In the genomic region with DNA sequence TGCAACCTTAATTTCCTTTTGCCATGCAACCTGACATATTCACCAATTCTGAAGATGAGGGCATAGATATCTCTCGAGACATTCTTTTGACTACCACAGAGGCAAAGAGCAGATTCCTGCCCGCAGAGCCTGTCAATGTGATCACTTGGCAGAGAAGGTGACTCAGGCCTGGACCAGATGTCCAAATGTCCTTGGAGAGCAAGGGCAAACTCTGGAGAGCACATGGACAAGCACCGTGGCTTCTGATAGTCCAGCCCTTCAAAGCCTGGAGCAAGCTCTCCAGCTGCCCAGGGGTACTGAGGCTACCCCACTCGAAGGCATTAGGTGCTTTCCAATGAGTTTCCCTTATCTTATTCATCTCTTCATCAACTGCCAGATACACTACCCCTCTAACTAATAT, we compare ENCODE assay signal across 24 cellular contexts.
"Had no signal": no experiment of that assay in that cellular context is flagged by ENCODE, and none has a peak within 500 bp of the region (broad histone marks: within the 10 kb centered on the region; RNA-seq: fewer than 3 reads in every experiment).

No MANE protein-coding gene starts in this region.

- H3K27ac ChIP-seq: left ventricle myocardium inferior, neutrophil, ovary, prostate gland, spleen, suprapubic skin, tibial artery, upper lobe of right lung had no signal

- H3K9me3 ChIP-seq: mucosa of descending colon, neutrophil, ovary, prostate gland, spleen, suprapubic skin, tibial artery, upper lobe of right lung had no signal

- H3K36me3 ChIP-seq: left ventricle myocardium inferior, neutrophil, ovary, prostate gland, spleen, suprapubic skin, tibial artery, upper lobe of right lung had no signal

- H3K4me3 ChIP-seq: left ventricle myocardium inferior, mucosa of descending colon, ovary, prostate gland, spleen, suprapubic skin, tibial artery, upper lobe of right lung had no signal

- FAIRE-seq: endothelial cell of umbilical vein, frontal cortex had no signal

- H3K27me3 ChIP-seq: neutrophil, ovary, spleen, tibial artery, upper lobe of right lung had no signal

- H3K4me1 ChIP-seq: left ventricle myocardium inferior, prostate gland, suprapubic skin, upper lobe of right lung had no signal

- ATAC-seq: activated CD4-positive, alpha-beta T cell treated with anti-CD3 and anti-CD28 coated beads for 36 hours; activated CD8-positive, alpha-beta T cell treated with anti-CD3 and anti-CD28 coated beads, Interleukin-2, amount 10 ng/mL, durations not matched to agents 7 days and 5 days; effector memory CD8-positive, alpha-beta T cell; mucosa of descending colon; upper lobe of right lung had no signal

- DNase-seq: activated CD4-positive, alpha-beta T cell treated with anti-CD3 and anti-CD28 coated beads for 36 hours; activated CD4-positive, CD25-positive, alpha-beta regulatory T cell; activated CD8-positive, alpha-beta T cell treated with anti-CD3 and anti-CD28 coated beads, Interleukin-2, amount 10 ng/mL, durations not matched to agents 7 days and 5 days; activated gamma-delta T cell treated with Interleukin-2 at 50 U/mL for 16 hours; activated naive CD4-positive, alpha-beta T cell treated with anti-CD3 and anti-CD28 coated beads, Interleukin-2, amount 50 U/mL, for 16 hours; amygdala; caudate nucleus; cortex of kidney; effector memory CD8-positive, alpha-beta T cell; left ventricle myocardium inferior; mucosa of descending colon; nephron progenitor cell; ovary; retina; spleen; stimulated activated naive CD4-positive, alpha-beta T cell; T-helper 1 cell; upper lobe of right lung had no signal
